Comparison of ENCODE assay signal across 8 cellular contexts in genomic region chr6:69796081-69796626, GRCh38. TPM values are rescaled to one million over a fixed set of nuclear protein-coding genes. Genes with fewer than 3 reads are reported as not detected.
A peak's percentile ranks its signal among the peaks of the same experiment; 100 is the strongest.
DNase-seq lines count a peak whose midpoint lies in the region; ATAC-seq and TF ChIP-seq lines count a peak whose summit lies in the region.

No MANE protein-coding gene starts in this region.

- peak overlapping the region; percentile 62 for H3K4me3 ChIP-seq in naive thymus-derived CD4-positive, alpha-beta T cell (ENCODE audit: low read length)
- H3K4me3 ChIP-seq in vagina: peak overlapping the region; percentile 72 to 83

- TF ChIP-seq CTCF in GM13976 (IDR thresholded peaks at IDR 0.05; ENCODE audit: borderline replicate concordance, control extremely low read depth, extremely low read depth, insufficient read depth, missing control alignments): no peak
- no peak for TF ChIP-seq CTCF in vagina (IDR thresholded peaks at IDR 0.05)

- peaks cover 0 to 8% (median 4%) of the 10 kb centered on the region in 5 donors for H3K36me3 Mint-ChIP-seq in naive thymus-derived CD4-positive, alpha-beta T cell

- in situ Hi-C loops in ACHN (cut with HindIII; ENCODE audit: low pct_ligation_motif_present, low pct_unique_long_range_greater_than_20kb, low sequenced_read_pairs) (no loop called here), GM13976 (cut with MboI; ENCODE audit: low sequenced_read_pairs, unreplicated experiment) (no loop called here)

- H3K4me1 ChIP-seq in naive thymus-derived CD4-positive, alpha-beta T cell (ENCODE audit: control insufficient read depth in 2 of 2, insufficient read depth in 2 of 2, low read length in 2 of 2): peaks cover 9 to 14% of the 10 kb centered on the region in 2 donors
- H3K4me1 ChIP-seq in vagina: peaks cover 28% of the 10 kb centered on the region

- POLR2A ChIA-PET in naive thymus-derived CD4-positive, alpha-beta T cell (lab: Charles Lee): interaction anchor here (0.6 to 5.3 kb wide), 9 partner anchors 10 to 871 kb away, joined by 3 to 76 read pairs (median 5); partner anchors contain the start of genes COL19A1 and SMAP1

- H3K27ac ChIP-seq in naive thymus-derived CD4-positive, alpha-beta T cell (ENCODE audit: low read depth, low read length): peak overlapping the region; percentile 96
- peak overlapping the region; percentile 91 for H3K27ac ChIP-seq in vagina

- no peaks in the 10 kb centered on the region for H3K9me3 ChIP-seq in naive thymus-derived CD4-positive, alpha-beta T cell (ENCODE audit: control insufficient read depth in 2 of 3, low read length in 3 of 3)
- H3K9me3 ChIP-seq in vagina: no peaks in the 10 kb centered on the region

- ATAC-seq in HG02970 (IDR thresholded peaks at IDR 0.05; ENCODE audit: low FRiP score, unreplicated experiment): peak; percentile 25
- ATAC-seq in naive thymus-derived CD4-positive, alpha-beta T cell: peak; percentile 58

- peaks cover 0 to 5% (median 0%) of the 10 kb centered on the region in 11 donors for H3K9me3 Mint-ChIP-seq in naive thymus-derived CD4-positive, alpha-beta T cell

- H3K27me3 ChIP-seq in naive thymus-derived CD4-positive, alpha-beta T cell (ENCODE audit: control insufficient read depth in 2 of 2, insufficient read depth in 2 of 2, low read length in 2 of 2): no peaks in the 10 kb centered on the region
- no peaks in the 10 kb centered on the region for H3K27me3 ChIP-seq in vagina

- no peaks in the 10 kb centered on the region for H3K27me3 Mint-ChIP-seq in naive thymus-derived CD4-positive, alpha-beta T cell

- H3K27ac Mint-ChIP-seq in naive thymus-derived CD4-positive, alpha-beta T cell: peak overlapping the region; percentile 89 to 100 (median 97)

- TF ChIP-seq POLR2A in vagina (IDR thresholded peaks at IDR 0.05): peak in 1 of 2 donors; percentile 20

- peaks cover 0 to 5% (median 0%) of the 10 kb centered on the region in 3 experiments for H3K36me3 ChIP-seq in naive thymus-derived CD4-positive, alpha-beta T cell (ENCODE audit: control insufficient read depth in 2 of 3, insufficient read depth in 3 of 3, low read length in 3 of 3)
- H3K36me3 ChIP-seq in vagina: no peaks in the 10 kb centered on the region

- CTCF ChIA-PET in naive thymus-derived CD4-positive, alpha-beta T cell (lab: Charles Lee): interaction anchor here (0.6 to 2.0 kb wide), 7 partner anchors 13 to 71 kb away, joined by 3 to 16 read pairs (median 3); no protein-coding TSS in a partner anchor

- DNase-seq in ACHN (peak; percentile 29), GM13976 (ENCODE audit: low spot score) (peak; percentile 31), NCI-H2171 treated with DMSO at 0.1 percent for 48 hours (lab: John Stamatoyannopoulos, UW) (peak; percentile 92), fibroblast of gingiva (ENCODE audit: low read depth) (peak; percentile 22), vagina (ENCODE audit: extremely low spot score in 2 of 2) (peak in 1 of 2 donors; percentile 90)
- peak; percentile 31 for DNase-seq in activated CD8-positive, alpha-beta memory T cell treated with anti-CD3 and anti-CD28 coated beads, Interleukin-2, amount 50 U/mL, for 4 hours
- peak in 7 of 9 donors; percentile 57 to 82 (median 72) for DNase-seq in naive thymus-derived CD4-positive, alpha-beta T cell

- intact Hi-C loops in naive thymus-derived CD4-positive, alpha-beta T cell (cut with micrococcal nuclease): loop anchor here (1.0 to 5.0 kb wide), 12 partner anchors 12 to 1493 kb away; partner anchors contain the start of genes FAM135A (in 2 of the 2), SMAP1 (in 2 of the 2), COL19A1 (in 1 of the 2) and OGFRL1 (in 1 of the 2)
- intact Hi-C loops in vagina (cut with DNase I): no loop called here

- peaks cover 32 to 66% (median 57%) of the 10 kb centered on the region in 7 donors for H3K4me1 Mint-ChIP-seq in naive thymus-derived CD4-positive, alpha-beta T cell

- H3K4me3 Mint-ChIP-seq in naive thymus-derived CD4-positive, alpha-beta T cell: peak overlapping the region; percentile 89 to 99 (median 96)

RNA-seq across cellular contexts. Expression of gene LMBRD1, which starts 0.7 kb away (rescaled TPM):
- total RNA-seq in naive thymus-derived CD4-positive, alpha-beta T cell: 10 to 100 TPM; 27.4 to 49.1 (median 41.7) TPM
- polyA plus RNA-seq in naive thymus-derived CD4-positive, alpha-beta T cell: 10 to 100 TPM; 44.7 to 45.5 TPM
- 36.6 TPM for total RNA-seq in vagina
